Comparison of ENCODE assay signal across 10 cellular contexts in the genomic region with DNA sequence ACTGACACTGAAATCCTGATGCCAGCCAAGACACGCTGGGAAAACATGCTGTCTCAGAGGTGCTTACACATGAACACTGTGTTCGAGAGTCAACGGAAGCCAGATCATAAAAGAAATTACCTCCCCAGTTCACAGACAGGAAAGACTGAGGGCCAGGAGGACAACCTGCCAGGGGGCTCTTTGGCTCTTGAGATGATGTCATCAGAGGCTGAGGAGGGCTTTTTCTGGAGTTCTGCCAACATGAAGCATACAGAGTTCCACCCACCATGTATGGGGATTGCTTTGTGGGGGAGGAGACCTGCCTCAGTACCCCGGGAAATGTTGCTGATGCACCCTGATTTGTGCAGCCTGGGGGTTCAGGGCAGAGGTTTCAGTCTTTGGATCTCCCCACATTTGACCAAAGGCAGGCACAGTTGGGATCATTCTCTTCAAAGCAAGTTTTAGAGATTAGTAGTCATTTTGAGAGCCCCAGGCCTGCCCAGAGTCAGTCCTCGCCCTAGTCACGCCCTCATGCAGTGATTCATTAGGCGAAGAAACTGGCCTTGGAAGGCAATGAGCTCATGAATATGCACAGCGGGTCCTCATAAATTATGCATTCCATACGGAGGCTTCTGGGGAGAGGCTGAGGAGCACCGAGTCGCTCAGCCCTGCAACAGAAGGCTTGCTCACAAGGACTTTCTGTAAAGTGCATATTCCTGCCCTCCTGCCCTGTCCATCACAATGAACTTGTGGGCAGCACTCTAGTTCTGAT. TPM values are rescaled to one million over a fixed set of nuclear protein-coding genes. Genes with fewer than 3 reads are reported as not detected.
DNase-seq lines count a peak whose midpoint lies in the region; ATAC-seq, FAIRE-seq and TF ChIP-seq lines count a peak whose summit lies in the region.
"Had no signal": no experiment of that assay in that cellular context is flagged by ENCODE, and none has a peak within 500 bp of the region (broad histone marks: within the 10 kb centered on the region; RNA-seq: fewer than 3 reads in every experiment).

No MANE protein-coding gene starts in this region.

- DNase-seq in A549 (ENCODE audit: low read depth in 1 of 2, low spot score in 1 of 2), result peak in 1 of 2 experiments; percentile 53
- peak; percentile 85 for DNase-seq in left kidney (ENCODE audit: low read depth, low spot score)
- no peak for DNase-seq in frontal cortex (ENCODE audit: low spot score in 2 of 2)
- DNase-seq in stimulated activated CD8-positive, alpha-beta memory T cell treated with anti-CD3 and anti-CD28 coated beads, Interleukin-4, amount 100 ng/mL, for 48 hours, result no peak
- no peak for DNase-seq in COLO668 (lab: John Stamatoyannopoulos, UW; ENCODE audit: unreplicated experiment)
- DNase-seq: NCI-H2081 had no signal

- H3K27me3 Mint-ChIP-seq in brain, result peaks cover 4% of the 10 kb centered on the region

- peak overlapping the region in 3 of 5 experiments; percentile 10 to 57 (median 18) for H3K4me3 Mint-ChIP-seq in brain

- H3K4me1 Mint-ChIP-seq in brain, result peaks cover 60% of the 10 kb centered on the region

- H3K36me3 Mint-ChIP-seq in brain, result no peaks in the 10 kb centered on the region

- no peak for TF ChIP-seq RAD21 in A549 (conservative IDR thresholded peaks at IDR 0.05 in 1 of 2, IDR thresholded peaks at IDR 0.05 in 1 of 2)

- FAIRE-seq in A549 (lab: Jason Lieb, UNC) (no peak), frontal cortex (lab: Jason Lieb, UNC) (no peak)

- TF ChIP-seq POLR2A in A549 (IDR thresholded peaks at IDR 0.05; ENCODE audit: low read length), result no peak

- ATAC-seq in A549 (peak; percentile 20 to 29; a peak in 3 of 6 replicates), HG02798 (IDR thresholded peaks at IDR 0.05; ENCODE audit: poor library complexity, unreplicated experiment) (peak; percentile 40), HG03139 (IDR thresholded peaks at IDR 0.05; ENCODE audit: unreplicated experiment) (no peak)

- H3K9me3 ChIP-seq in A549, result no peaks in the 10 kb centered on the region
- H3K9me3 ChIP-seq: uterus had no signal

- H3K4me3 ChIP-seq in A549, result no peak overlapping the region
- H3K4me3 ChIP-seq: uterus had no signal

- TF ChIP-seq CTCF in A549 (IDR thresholded peaks at IDR 0.05) (no peak), brain (conservative IDR thresholded peaks at IDR 0.05) (no peak)

- peak overlapping the region; percentile 64 to 94 (median 86) for H3K27ac Mint-ChIP-seq in brain

- peaks cover 64% of the 10 kb centered on the region for H3K4me1 ChIP-seq in A549

- 63% methylated on average over 11 of the region's 11 CpGs for WGBS in A549 (ENCODE audit: missing lambda C conversion rate)

- no peak for TF ChIP-seq EP300 in A549 (IDR thresholded peaks at IDR 0.05)

- CTCF ChIA-PET in A549 (lab: Yijun Ruan, JAX), result interaction anchor here (0.8 to 20.7 kb wide), 12 partner anchors 12 to 435 kb away, joined by 3 to 263 read pairs (median 5); a partner anchor contains a TSS

- peak overlapping the region; percentile 65 for H3K4me2 ChIP-seq in A549

- H3K9me3 Mint-ChIP-seq in brain, result peaks cover 0 to 10% (median 3%) of the 10 kb centered on the region in 5 experiments

- H3K27ac ChIP-seq in A549, result peak overlapping the region; percentile 83 to 92

- POLR2A ChIA-PET in A549 (lab: Yijun Ruan, JAX), result no interaction called here

TF ChIP-seq in A549, 52 proteins besides CTCF, POLR2A, EP300 and RAD21:
- TF ChIP-seq, protein P1, sequence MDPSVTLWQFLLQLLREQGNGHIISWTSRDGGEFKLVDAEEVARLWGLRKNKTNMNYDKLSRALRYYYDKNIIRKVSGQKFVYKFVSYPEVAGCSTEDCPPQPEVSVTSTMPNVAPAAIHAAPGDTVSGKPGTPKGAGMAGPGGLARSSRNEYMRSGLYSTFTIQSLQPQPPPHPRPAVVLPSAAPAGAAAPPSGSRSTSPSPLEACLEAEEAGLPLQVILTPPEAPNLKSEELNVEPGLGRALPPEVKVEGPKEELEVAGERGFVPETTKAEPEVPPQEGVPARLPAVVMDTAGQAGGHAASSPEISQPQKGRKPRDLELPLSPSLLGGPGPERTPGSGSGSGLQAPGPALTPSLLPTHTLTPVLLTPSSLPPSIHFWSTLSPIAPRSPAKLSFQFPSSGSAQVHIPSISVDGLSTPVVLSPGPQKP (IDR thresholded peaks at IDR 0.05; ENCODE audit: low read depth, low read length), result no peak
- TF ChIP-seq RFX5 (IDR thresholded peaks at IDR 0.05) (no peak), CEBPB (IDR thresholded peaks at IDR 0.05) (no peak), HOXA7 (CRISPR knock-in tag; IDR thresholded peaks at IDR 0.05) (no peak), CBX2 (IDR thresholded peaks at IDR 0.05; ENCODE audit: borderline replicate concordance, low read depth) (no peak), ZFP36 (IDR thresholded peaks at IDR 0.05; ENCODE audit: borderline replicate concordance, partially characterized antibody) (no peak), ZSCAN20 (CRISPR knock-in tag; IDR thresholded peaks at IDR 0.05) (no peak), HOXB5 (CRISPR knock-in tag; IDR thresholded peaks at IDR 0.05) (no peak)

RNA-seq across cellular contexts. Expression of a gene that starts 34.9 kb away (rescaled TPM):
- polyA plus RNA-seq in A549 (2011; rRNA removed) (30.8 and 37.7 TPM in 2 replicates), A549 (2017; fragmentation: RNase III; extraction: RNeasy Plus Mini Kit Qiagen cat#74134 plus additional on column Dnase treatment) (29.2 to 30.6 TPM (median 29.7 TPM) in 3 replicates), brain (ENCODE audit: insufficient read depth, low read depth, low replicate concordance) (13.4 TPM)
- polyA plus RNA-seq in A549 (2012; cell fraction: cytosol; rRNA removed), result 21.3 and 27.9 TPM in 2 replicates
- polyA plus RNA-seq in A549 (2012; cell fraction: nucleus; rRNA removed), result 21.1 and 28.4 TPM in 2 replicates
- polyA minus RNA-seq in A549 (2011; rRNA and poly(A)+ RNA removed), result 94.4 and 118 TPM in 2 replicates
- total RNA-seq in frontal cortex, result 116 TPM
